ENCODE assay signal across 8 cellular contexts in genomic region chr13:45464141-45464686, GRCh38. TPM values are rescaled to one million over a fixed set of nuclear protein-coding genes. Genes with fewer than 3 reads are reported as not detected.
DNase-seq lines count a peak whose midpoint lies in the region; ATAC-seq and TF ChIP-seq lines count a peak whose summit lies in the region.

No MANE protein-coding gene starts in this region.

- H2AFZ ChIP-seq in HCT116 (ENCODE audit: low read depth, low read length, poor library complexity, severe bottlenecking) (peak overlapping the region; percentile 62), hepatocyte (peak overlapping the region; percentile 85), smooth muscle cell (ENCODE audit: low read depth) (peak overlapping the region; percentile 69)

- TF ChIP-seq RAD21 in HCT116 (IDR thresholded peaks at IDR 0.05; ENCODE audit: low read depth): no peak

- H3K27ac ChIP-seq in HCT116 (ENCODE audit: low read depth, low read length): peak overlapping the region; percentile 4; the same call in 1 of the 2 replicates
- peak overlapping the region; percentile 84 for H3K27ac ChIP-seq in hepatocyte
- peak overlapping the region; percentile 91 for H3K27ac ChIP-seq in smooth muscle cell (ENCODE audit: low read depth)

- peaks cover 11% of the 10 kb centered on the region for H3F3A ChIP-seq in smooth muscle cell (ENCODE audit: low read depth)

- H3K4me3 ChIP-seq in HCT116 (replicated peaks in 1 of 2; ENCODE audit: low read depth in 1 of 2, low read length in 2 of 2) (peak overlapping the region; percentile 92 to 97), hepatocyte (peak overlapping the region; percentile 6), smooth muscle cell (peak overlapping the region; percentile 92)

- H3K4me2 ChIP-seq in HCT116 (ENCODE audit: low read length): peak overlapping the region; percentile 95
- peak overlapping the region; percentile 72 for H3K4me2 ChIP-seq in hepatocyte
- peak overlapping the region; percentile 97 for H3K4me2 ChIP-seq in smooth muscle cell

- POLR2A ChIA-PET in HCT116 (lab: Charles Lee): interaction anchor here (0.5 to 1.4 kb wide), 3 partner anchors 20 to 1033 kb away, joined by 3 to 5 read pairs (median 4); partner anchors contain the start of gene SLC25A30

- no peaks in the 10 kb centered on the region for H3K9me2 ChIP-seq in HCT116 (ENCODE audit: insufficient read depth)
- H3K9me2 ChIP-seq in hepatocyte (replicated peaks; ENCODE audit: insufficient read depth): no peaks in the 10 kb centered on the region

- intact Hi-C loops in HCT116 (cut with micrococcal nuclease): no loop called here

- H3K27me3 ChIP-seq in HCT116 (ENCODE audit: insufficient read depth, low read length) (no peaks in the 10 kb centered on the region), hepatocyte (no peaks in the 10 kb centered on the region), smooth muscle cell (ENCODE audit: low read depth) (peaks cover 18% of the 10 kb centered on the region)

- no peaks in the 10 kb centered on the region for H3K9me3 Mint-ChIP-seq in activated T-cell treated with anti-CD3 and anti-CD28 coated beads, Interleukin-2, amount 50 U/mL, for 4 hours

- WGBS in hepatocyte (ENCODE audit: low lambda C conversion rate, missing lambda C conversion rate): 88% methylated on average over 9 of the region's 9 CpGs
- 89% methylated on average over 9 of the region's 9 CpGs for WGBS in smooth muscle cell (ENCODE audit: low lambda C conversion rate)

- H3K36me3 ChIP-seq in HCT116 (ENCODE audit: control insufficient read depth in 1 of 2, insufficient read depth in 2 of 2, low read length in 2 of 2) (no peaks in the 10 kb centered on the region), hepatocyte (replicated peaks; ENCODE audit: insufficient read depth, low read depth) (no peaks in the 10 kb centered on the region), smooth muscle cell (ENCODE audit: low read depth) (no peaks in the 10 kb centered on the region)

- RAD21 ChIA-PET in HCT116 (lab: Charles Lee; ENCODE audit: low non-redundant PET in 1 of 2, low total read pairs in 2 of 2, uncharacterized antibody in 2 of 2, unreplicated experiment in 2 of 2): no interaction called here

- TF ChIP-seq CTCF in HCT116 (IDR thresholded peaks at IDR 0.05 in 2 of 3, conservative IDR thresholded peaks at IDR 0.05 in 1 of 3; ENCODE audit: borderline replicate concordance in 1 of 3, insufficient read depth in 1 of 3, low read depth in 2 of 3, low read length in 2 of 3): peak in 1 of 3 experiments; percentile 22; a peak in 1 of 6 replicates
- TF ChIP-seq CTCF in hepatocyte (IDR thresholded peaks at IDR 0.05; ENCODE audit: poor library complexity): peak; percentile 36
- no peak for TF ChIP-seq CTCF in smooth muscle cell (IDR thresholded peaks at IDR 0.05; ENCODE audit: borderline replicate concordance, insufficient read depth, poor library complexity, severe bottlenecking)

- H3K4me1 ChIP-seq in HCT116 (ENCODE audit: control insufficient read depth in 1 of 2, insufficient read depth in 2 of 2, low read length in 2 of 2) (peaks cover 10 to 13% of the 10 kb centered on the region in 2 experiments), hepatocyte (ENCODE audit: insufficient read depth) (peaks cover 25% of the 10 kb centered on the region), smooth muscle cell (ENCODE audit: low read depth) (peaks cover 12% of the 10 kb centered on the region)

- H3K9ac ChIP-seq in HCT116 (ENCODE audit: low read length): peak overlapping the region; percentile 31
- H3K9ac ChIP-seq in smooth muscle cell (ENCODE audit: low read depth): peak overlapping the region; percentile 95

- no peaks in the 10 kb centered on the region for H4K20me1 ChIP-seq in HCT116 (ENCODE audit: insufficient read depth)
- H4K20me1 ChIP-seq in hepatocyte (ENCODE audit: insufficient read depth, poor library complexity, severe bottlenecking): peaks cover 38% of the 10 kb centered on the region
- H4K20me1 ChIP-seq in smooth muscle cell (ENCODE audit: low read depth): peaks cover 38% of the 10 kb centered on the region

- peaks cover 42% of the 10 kb centered on the region for H3K79me2 ChIP-seq in HCT116 (ENCODE audit: insufficient read depth, low read length)
- H3K79me2 ChIP-seq in hepatocyte: peaks cover 40% of the 10 kb centered on the region
- H3K79me2 ChIP-seq in smooth muscle cell (ENCODE audit: low read depth): peaks cover 45% of the 10 kb centered on the region

- H3K27me3 Mint-ChIP-seq in activated T-cell treated with anti-CD3 and anti-CD28 coated beads, Interleukin-2, amount 50 U/mL, for 4 hours (ENCODE audit: low read depth): no peaks in the 10 kb centered on the region

- H3K36me3 Mint-ChIP-seq in activated T-cell treated with anti-CD3 and anti-CD28 coated beads, Interleukin-2, amount 50 U/mL, for 4 hours (ENCODE audit: insufficient read depth): peaks cover 8% of the 10 kb centered on the region

- TF ChIP-seq POLR2A in HCT116 (IDR thresholded peaks at IDR 0.05; ENCODE audit: borderline replicate concordance, extremely low read depth, insufficient read depth, insufficient read length): no peak

- H3K4me3 Mint-ChIP-seq in activated T-cell treated with anti-CD3 and anti-CD28 coated beads, Interleukin-2, amount 50 U/mL, for 4 hours: peak overlapping the region; percentile 93

- DNase-seq in HCT116 (ENCODE audit: low read depth, low spot score) (no peak), hepatocyte (ENCODE audit: low spot score) (no peak), smooth muscle cell (lab: John Stamatoyannopoulos, UW; ENCODE audit: unreplicated experiment) (no peak), pons (ENCODE audit: low spot score) (no peak), HK-2 (ENCODE audit: unreplicated experiment) (no peak), NCI-H526 treated with DMSO at 0.1 percent for 48 hours (lab: John Stamatoyannopoulos, UW) (no peak), SIG-M5 treated with dmso at 0.1 percent for 504 hours (lab: John Stamatoyannopoulos, UW; ENCODE audit: unreplicated experiment) (no peak)
- no peak for DNase-seq in activated T-cell treated with anti-CD3 and anti-CD28 coated beads, Interleukin-2, amount 50 U/mL, for 4 hours

- CTCF ChIA-PET in HCT116 (lab: Charles Lee): no interaction called here

- TSS peak; percentile 77 for BruUV-seq in HCT116 (replicated peaks; lab: Mats Ljungman, UMichigan)

- peaks cover 52% of the 10 kb centered on the region for H3K4me1 Mint-ChIP-seq in activated T-cell treated with anti-CD3 and anti-CD28 coated beads, Interleukin-2, amount 50 U/mL, for 4 hours (ENCODE audit: low read depth)

- H3K9me3 ChIP-seq in HCT116 (ENCODE audit: control insufficient read depth in 1 of 2, insufficient read depth in 1 of 2, low read depth in 1 of 2, low read length in 2 of 2): no peaks in the 10 kb centered on the region
- H3K9me3 ChIP-seq in hepatocyte (ENCODE audit: low read depth): no peaks in the 10 kb centered on the region
- no peaks in the 10 kb centered on the region for H3K9me3 ChIP-seq in smooth muscle cell (replicated peaks; ENCODE audit: low read depth)

- no peak for ATAC-seq in HCT116
- ATAC-seq in activated T-cell treated with anti-CD3 and anti-CD28 coated beads, Interleukin-2, amount 50 U/mL, for 4 hours: no peak

TF ChIP-seq in HCT116, 20 proteins besides CTCF, POLR2A, EP300 and RAD21:
- TF ChIP-seq EGR1 (IDR thresholded peaks at IDR 0.05; ENCODE audit: low read depth) (no peak), POLR2AphosphoS5 (IDR thresholded peaks at IDR 0.05; ENCODE audit: low read depth, low read length) (no peak), YY1 (IDR thresholded peaks at IDR 0.05; ENCODE audit: extremely low read depth, insufficient replicate concordance, low read depth, low read length) (no peak), JUND (IDR thresholded peaks at IDR 0.05) (no peak), SRF (IDR thresholded peaks at IDR 0.05; ENCODE audit: low read depth) (no peak)
TF ChIP-seq in HCT116: peak in this region for 0.

RNA-seq across cellular contexts. Expression of gene COG3, which starts 0.5 kb away (rescaled TPM):
- total RNA-seq in HCT116 (2021; ENCODE audit: unreplicated experiment): 17.6 TPM
- 22.5 and 24.1 TPM in 2 replicates for polyA plus RNA-seq in HCT116 (2012)
- 10 to 100 TPM; 21.7 to 23.6 (median 22.0) TPM for total RNA-seq in activated T-cell treated with anti-CD3 and anti-CD28 coated beads, Interleukin-2, amount 50 U/mL, for 4 hours
- 31.7 and 36.1 TPM in 2 replicates for total RNA-seq in hepatocyte
- 19.9 and 27.3 TPM in 2 replicates for polyA plus RNA-seq in hepatocyte
- total RNA-seq in smooth muscle cell: 38.2 and 46.8 TPM in 2 replicates
- polyA plus RNA-seq in smooth muscle cell: 23.0 and 25.4 TPM in 2 replicates

RNA-seq across cellular contexts. Expression of gene SLC25A30, which starts 46.0 kb away (rescaled TPM):
- total RNA-seq in HCT116 (2021; ENCODE audit: unreplicated experiment) (29.2 TPM), hepatocyte (13.3 and 15.7 TPM in 2 replicates), smooth muscle cell (6.8 and 7.6 TPM in 2 replicates)
- polyA plus RNA-seq in HCT116 (2012): 18.9 and 19.8 TPM in 2 replicates
- total RNA-seq in activated T-cell treated with anti-CD3 and anti-CD28 coated beads, Interleukin-2, amount 50 U/mL, for 4 hours: 10 to 100 TPM; 16.2 to 25.4 (median 22.6) TPM
- polyA plus RNA-seq in hepatocyte (2.8 and 4.3 TPM in 2 replicates), smooth muscle cell (1.3 and 2.2 TPM in 2 replicates)

Comparison
In these comparisons a context has a peak if more than half of its experiments do, and no peak if none do; other contexts are left out.
1. H3K27ac ChIP-seq: peak in every context shown above with its lines; median percentile 91 in smooth muscle cell; 84 in hepatocyte; 4 in HCT116.
2. H3K4me3 ChIP-seq: peak in every context shown above with its lines; median percentile 94 in HCT116; 92 in smooth muscle cell; 6 in hepatocyte.